In the genomic region with DNA sequence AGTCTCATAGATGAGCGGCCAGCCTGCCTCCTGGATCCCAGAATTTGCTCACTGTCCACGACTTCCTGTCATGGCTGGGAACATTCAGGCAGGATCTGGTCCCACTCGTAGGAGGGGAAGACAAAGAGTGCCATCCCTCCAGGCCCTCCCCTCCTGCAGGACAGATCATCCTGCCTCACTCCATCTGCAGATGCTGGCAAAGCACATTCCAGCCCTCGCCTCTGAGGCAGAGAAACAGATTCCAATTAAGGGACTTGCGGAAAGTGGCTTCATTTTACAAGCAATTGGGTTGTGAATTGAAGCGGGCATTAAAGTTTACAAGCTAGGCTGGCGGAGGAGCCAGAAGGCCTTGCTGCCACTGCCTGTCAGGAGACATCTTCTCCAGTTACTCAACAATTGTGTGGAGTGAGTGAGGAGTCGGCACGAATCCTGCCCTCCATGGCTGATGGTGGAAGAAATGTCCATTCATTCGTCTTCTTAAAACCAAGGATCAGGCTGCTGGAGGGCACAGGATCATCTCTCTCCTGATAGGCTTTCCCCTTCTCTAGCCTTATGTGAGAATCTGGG, we compare ENCODE assay signal across 17 cellular contexts.
"Had no signal": no experiment of that assay in that cellular context is flagged by ENCODE, and none has a peak within 500 bp of the region (broad histone marks: within the 10 kb centered on the region; RNA-seq: fewer than 3 reads in every experiment).

No MANE protein-coding gene starts in this region.

- DNase-seq: activated CD4-positive, alpha-beta T cell treated with anti-CD3 and anti-CD28 coated beads for 1 hour; activated CD4-positive, alpha-beta T cell treated with anti-CD3 and anti-CD28 coated beads, Interleukin-2, amount 50 U/mL, for 48 hours; activated gamma-delta T cell treated with Interleukin-2 at 50 U/mL for 16 hours; activated naive CD8-positive, alpha-beta T cell treated with anti-CD3 and anti-CD28 coated beads for 36 hours; activated T-cell treated with anti-CD3 and anti-CD28 coated beads, Interleukin-2, amount 50 U/mL, for 72 hours; brain microvascular endothelial cell; foreskin fibroblast; glutamatergic neuron; immature natural killer cell; left cardiac atrium; mucosa of descending colon; naive thymus-derived CD8-positive, alpha-beta T cell; psoas muscle; stimulated activated CD4-positive, alpha-beta T cell treated with anti-CD3 and anti-CD28 coated beads, Interleukin-4, amount 100 ng/mL, for 1 hour; stimulated activated CD8-positive, alpha-beta memory T cell treated with anti-CD3 and anti-CD28 coated beads, Interleukin-4, amount 100 ng/mL, for 48 hours; stimulated activated naive CD8-positive, alpha-beta T cell treated with anti-CD3 and anti-CD28 coated beads, Interleukin-15, Interleukin-2, amounts not matched to agents 100 U/mL and 50 U/mL, for 24 hours had no signal

- ATAC-seq: activated T-cell treated with anti-CD3 and anti-CD28 coated beads, Interleukin-2, amount 50 U/mL, for 72 hours; left cardiac atrium; mucosa of descending colon; naive thymus-derived CD8-positive, alpha-beta T cell; psoas muscle; sciatic nerve; stimulated activated naive CD8-positive, alpha-beta T cell treated with anti-CD3 and anti-CD28 coated beads, Interleukin-15, Interleukin-2, amounts not matched to agents 100 U/mL and 50 U/mL, for 24 hours had no signal
